11 cellular contexts compared by ENCODE assay signal in genomic region chr3:143832433-143832832, GRCh38. TPM values are rescaled to one million over a fixed set of nuclear protein-coding genes. Genes with fewer than 3 reads are reported as not detected.
DNase-seq lines count a peak whose midpoint lies in the region; ATAC-seq lines count a peak whose summit lies in the region.
"Had no signal": no experiment of that assay in that cellular context is flagged by ENCODE, and none has a peak within 500 bp of the region (broad histone marks: within the 10 kb centered on the region; RNA-seq: fewer than 3 reads in every experiment).

No MANE protein-coding gene starts in this region.

- peak overlapping the region; percentile 30 for H3K4me3 Mint-ChIP-seq in activated T-cell treated with anti-CD3 and anti-CD28 coated beads, Interleukin-2, amount 50 U/mL, for 24 hours
- H3K4me3 Mint-ChIP-seq in stimulated activated effector memory CD8-positive, alpha-beta T cell treated with anti-CD3 and anti-CD28 coated beads, Interleukin-12 subunit alpha, Interleukin-12 subunit beta, amount 100 ng/mL, for 72 hours, result peak overlapping the region; percentile 8
- H3K4me3 Mint-ChIP-seq: type B pancreatic cell had no signal

- no peaks in the 10 kb centered on the region for H3K9me3 Mint-ChIP-seq in activated T-cell treated with anti-CD3 and anti-CD28 coated beads, Interleukin-2, amount 50 U/mL, for 24 hours
- H3K9me3 Mint-ChIP-seq in stimulated activated effector memory CD8-positive, alpha-beta T cell treated with anti-CD3 and anti-CD28 coated beads, Interleukin-12 subunit alpha, Interleukin-12 subunit beta, amount 100 ng/mL, for 72 hours, result no peaks in the 10 kb centered on the region
- H3K9me3 Mint-ChIP-seq: type B pancreatic cell had no signal

- DNase-seq in activated T-cell treated with anti-CD3 and anti-CD28 coated beads, Interleukin-2, amount 50 U/mL, for 24 hours, result no peak
- DNase-seq in activated T-cell treated with anti-CD3 and anti-CD28 coated beads for 4 hours, result no peak
- DNase-seq in LHCN-M2 (ENCODE audit: low read depth), result peak; percentile 44
- no peak for DNase-seq in stimulated activated effector memory CD8-positive, alpha-beta T cell treated with anti-CD3 and anti-CD28 coated beads, Interleukin-12 subunit alpha, Interleukin-12 subunit beta, amount 100 ng/mL, for 72 hours (ENCODE audit: low spot score in 2 of 2)
- DNase-seq in NCI-H1930 (lab: John Stamatoyannopoulos, UW), result no peak
- DNase-seq in NCI-H2107 (lab: John Stamatoyannopoulos, UW), result no peak
- DNase-seq in NCI-H1417 treated with DMSO at 0.1 percent for 48 hours (lab: John Stamatoyannopoulos, UW), result no peak
- DNase-seq: islet precursor cell, NCI-H1694 treated with DMSO at 0.1 percent for 48 hours had no signal

- H3K27ac Mint-ChIP-seq in activated T-cell treated with anti-CD3 and anti-CD28 coated beads, Interleukin-2, amount 50 U/mL, for 24 hours, result peak overlapping the region; percentile 72
- peak overlapping the region; percentile 39 for H3K27ac Mint-ChIP-seq in stimulated activated effector memory CD8-positive, alpha-beta T cell treated with anti-CD3 and anti-CD28 coated beads, Interleukin-12 subunit alpha, Interleukin-12 subunit beta, amount 100 ng/mL, for 72 hours
- H3K27ac Mint-ChIP-seq: type B pancreatic cell had no signal

- peak; percentile 78 for ATAC-seq in HG02759 (IDR thresholded peaks at IDR 0.05; ENCODE audit: unreplicated experiment)
- peak; percentile 74 for ATAC-seq in stimulated activated effector memory CD8-positive, alpha-beta T cell treated with anti-CD3 and anti-CD28 coated beads, Interleukin-12 subunit alpha, Interleukin-12 subunit beta, amount 100 ng/mL, for 72 hours

- H3K27me3 Mint-ChIP-seq in activated T-cell treated with anti-CD3 and anti-CD28 coated beads, Interleukin-2, amount 50 U/mL, for 24 hours, result no peaks in the 10 kb centered on the region
- H3K27me3 Mint-ChIP-seq: type B pancreatic cell had no signal

- peaks cover 2% of the 10 kb centered on the region for H3K36me3 Mint-ChIP-seq in activated T-cell treated with anti-CD3 and anti-CD28 coated beads, Interleukin-2, amount 50 U/mL, for 24 hours (ENCODE audit: low read depth)
- no peaks in the 10 kb centered on the region for H3K36me3 Mint-ChIP-seq in stimulated activated effector memory CD8-positive, alpha-beta T cell treated with anti-CD3 and anti-CD28 coated beads, Interleukin-12 subunit alpha, Interleukin-12 subunit beta, amount 100 ng/mL, for 72 hours
- H3K36me3 Mint-ChIP-seq: type B pancreatic cell had no signal

- H3K4me1 Mint-ChIP-seq in activated T-cell treated with anti-CD3 and anti-CD28 coated beads, Interleukin-2, amount 50 U/mL, for 24 hours (ENCODE audit: low read depth), result peaks cover 48% of the 10 kb centered on the region
- peaks cover 34% of the 10 kb centered on the region for H3K4me1 Mint-ChIP-seq in stimulated activated effector memory CD8-positive, alpha-beta T cell treated with anti-CD3 and anti-CD28 coated beads, Interleukin-12 subunit alpha, Interleukin-12 subunit beta, amount 100 ng/mL, for 72 hours

RNA-seq across cellular contexts. Expression of gene SLC9A9, which starts 15.8 kb away (rescaled TPM):
- total RNA-seq in LHCN-M2 (2014; rRNA removed), result 7.9 and 8.4 TPM in 2 replicates
- 3.6 TPM for polyA plus RNA-seq in LHCN-M2 (2012)
